13 cellular contexts compared by ENCODE assay signal in genomic region chr16:87206646-87207451, GRCh38.
A peak's percentile ranks its signal among the peaks of the same experiment; 100 is the strongest.
DNase-seq lines count a peak whose midpoint lies in the region; ATAC-seq and TF ChIP-seq lines count a peak whose summit lies in the region.
"Had no signal": no experiment of that assay in that cellular context is flagged by ENCODE, and none has a peak within 500 bp of the region (broad histone marks: within the 10 kb centered on the region; RNA-seq: fewer than 3 reads in every experiment).

No MANE protein-coding gene starts in this region.

- H3K4me3 ChIP-seq in PC-3 (ENCODE audit: low read length) (0 out of 2 replicates have a peak overlapping the region, but pooled peaks have one; percentile 7), muscle layer of duodenum (ENCODE audit: low read depth in 1 of 2, low read length in 2 of 2) (no peak overlapping the region)

- H3K27me3 ChIP-seq in PC-3 (ENCODE audit: low read length) (no peaks in the 10 kb centered on the region), muscle layer of duodenum (ENCODE audit: low read depth, low read length) (no peaks in the 10 kb centered on the region)

- H3K9me3 ChIP-seq in PC-3 (ENCODE audit: low read length) (no peaks in the 10 kb centered on the region), muscle layer of duodenum (ENCODE audit: control insufficient read depth in 1 of 2, low read length in 2 of 2) (no peaks in the 10 kb centered on the region)

- H3K4me2 ChIP-seq in PC-3 (ENCODE audit: low read length): peak overlapping the region; percentile 40

- H3K79me2 ChIP-seq in PC-3 (ENCODE audit: low read length): no peaks in the 10 kb centered on the region

- no peak for TF ChIP-seq POLR2A in erythroblast (IDR thresholded peaks at IDR 0.05; ENCODE audit: low read length)

- TF ChIP-seq CTCF in PC-3 (conservative IDR thresholded peaks at IDR 0.05; ENCODE audit: low read depth, low read length): no peak

- intact Hi-C loops in PC-3 (cut with micrococcal nuclease): loop anchor here (2.0 kb wide), 1 partner anchor 72 kb away; no protein-coding TSS in a partner anchor

- in situ Hi-C loops in ACHN (cut with HindIII; ENCODE audit: low pct_ligation_motif_present, low pct_unique_long_range_greater_than_20kb, low sequenced_read_pairs): no loop called here

- H4K20me1 ChIP-seq in PC-3 (ENCODE audit: low read length): no peaks in the 10 kb centered on the region

- ATAC-seq in PC-3 (peak; percentile 89), esophagus mucosa (peak; percentile 69), HG02981 (IDR thresholded peaks at IDR 0.05; ENCODE audit: unreplicated experiment) (no peak), GM21423 (IDR thresholded peaks at IDR 0.05; ENCODE audit: unreplicated experiment) (no peak)
- ATAC-seq: effector memory CD8-positive, alpha-beta T cell had no signal

- H3K27ac ChIP-seq in PC-3 (ENCODE audit: low read length) (peak overlapping the region; percentile 73), muscle layer of duodenum (ENCODE audit: low read length) (peak overlapping the region; percentile 2)

- H2AFZ ChIP-seq in PC-3 (ENCODE audit: low read length): no peak overlapping the region

- H3K4me1 ChIP-seq in PC-3 (ENCODE audit: insufficient read depth, low read length) (peaks cover 21% of the 10 kb centered on the region), muscle layer of duodenum (ENCODE audit: control insufficient read depth in 1 of 2, insufficient read depth in 2 of 2, low read length in 2 of 2) (no peaks in the 10 kb centered on the region)

- CTCF ChIA-PET in PC-3 (lab: Charles Lee): interaction anchor here (0.6 kb wide), 1 partner anchor 33 kb away, joined by 3 read pairs; no protein-coding TSS in a partner anchor

- POLR2A ChIA-PET in PC-3 (lab: Charles Lee; ENCODE audit: unreplicated experiment): interaction anchor here (0.7 kb wide), 1 partner anchor 408 kb away, joined by 3 read pairs; no protein-coding TSS in a partner anchor

- H3K9me2 ChIP-seq in PC-3 (replicated peaks; ENCODE audit: low read length): no peaks in the 10 kb centered on the region

- BruUV-seq in PC-3 (replicated peaks; lab: Mats Ljungman, UMichigan): no TSS peak

- H3F3A ChIP-seq in PC-3 (ENCODE audit: low read length, unreplicated experiment): no peaks in the 10 kb centered on the region

- H3K36me3 ChIP-seq in PC-3 (ENCODE audit: low read depth, low read length) (no peaks in the 10 kb centered on the region), muscle layer of duodenum (ENCODE audit: control insufficient read depth in 1 of 2, insufficient read depth in 2 of 2, low read length in 2 of 2) (no peaks in the 10 kb centered on the region)

- peak overlapping the region; percentile 5; the same call in 1 of the 2 replicates for H3K9ac ChIP-seq in PC-3 (ENCODE audit: low read length)

- DNase-seq in ACHN: peak; percentile 39
- peak; percentile 87 for DNase-seq in PC-3
- no peak for DNase-seq in glomerular visceral epithelial cell (ENCODE audit: extremely low spot score)
- no peak for DNase-seq in erythroblast (lab: John Stamatoyannopoulos, UW)
- DNase-seq: activated naive CD8-positive, alpha-beta T cell treated with anti-CD3 and anti-CD28 coated beads, Interleukin-2, amount 10 ng/mL, durations not matched to agents 7 days and 5 days; effector memory CD8-positive, alpha-beta T cell; NCI-H1417 treated with DMSO at 0.1 percent for 48 hours; nephron progenitor cell; stimulated activated naive CD4-positive, alpha-beta T cell had no signal

Comparison
In these comparisons a context has a peak if more than half of its experiments do, and no peak if none do; other contexts are left out.
1. DNase-seq: peak in ACHN (single experiment) and PC-3 (single experiment); none in glomerular visceral epithelial cell (single experiment) and erythroblast (0 of 2).
2. ATAC-seq: peak in PC-3 (single experiment) and esophagus mucosa (single experiment); none in HG02981 (single experiment) and GM21423 (single experiment).